ENCODE assay signal across 17 cellular contexts in genomic region chr9:96075757-96076156, GRCh38.
DNase-seq lines count a peak whose midpoint lies in the region; ATAC-seq and TF ChIP-seq lines count a peak whose summit lies in the region.
"Had no signal": no experiment of that assay in that cellular context is flagged by ENCODE, and none has a peak within 500 bp of the region (broad histone marks: within the 10 kb centered on the region; RNA-seq: fewer than 3 reads in every experiment).

No MANE protein-coding gene starts in this region.

- H3K4me3 ChIP-seq in prostate gland (no peak overlapping the region), testis (no peak overlapping the region)
- H3K4me3 ChIP-seq: BLaER1, GM23248 had no signal

- H3K27ac ChIP-seq in prostate gland (peak overlapping the region; percentile 28 to 85), testis (peak overlapping the region; percentile 32 to 72)
- H3K27ac ChIP-seq: 22Rv1, BLaER1, C4-2B, GM23248 had no signal

- no peaks in the 10 kb centered on the region for H3K36me3 ChIP-seq in prostate gland
- H3K36me3 ChIP-seq in testis (ENCODE audit: low read depth, missing control alignments): no peaks in the 10 kb centered on the region
- H3K36me3 ChIP-seq: BLaER1 had no signal

- ATAC-seq in GM21723 (IDR thresholded peaks at IDR 0.05; ENCODE audit: unreplicated experiment): no peak
- ATAC-seq in HG02763 (IDR thresholded peaks at IDR 0.05; ENCODE audit: unreplicated experiment): no peak
- ATAC-seq: CD8-positive, alpha-beta T cell; HCT116 had no signal

- H3K4me1 ChIP-seq in prostate gland (replicated peaks): peaks cover 7% of the 10 kb centered on the region
- H3K4me1 ChIP-seq in testis: peaks cover 57% of the 10 kb centered on the region

- no peak for TF ChIP-seq CTCF in prostate gland (IDR thresholded peaks at IDR 0.05)
- TF ChIP-seq CTCF in testis (IDR thresholded peaks at IDR 0.05): no peak

- DNase-seq in activated effector memory CD4-positive, alpha-beta T cell treated with anti-CD3 and anti-CD28 coated beads, Interleukin-2, amount 50 U/mL, for 16 hours: peak; percentile 10
- no peak for DNase-seq in activated effector memory CD4-positive, alpha-beta T cell treated with Interleukin-2 at 50 U/mL for 16 hours
- DNase-seq in prostate gland (ENCODE audit: low spot score): no peak
- DNase-seq in testis: no peak
- DNase-seq: Caco-2; CD4-positive, CD25-positive, alpha-beta regulatory T cell; CD8-positive, alpha-beta T cell; DMS153; DND-41; GM23248; H9 had no signal

- no peaks in the 10 kb centered on the region for H3K27me3 ChIP-seq in prostate gland (replicated peaks; ENCODE audit: insufficient read depth)
- no peaks in the 10 kb centered on the region for H3K27me3 ChIP-seq in testis
- H3K27me3 ChIP-seq: BLaER1 had no signal

- 95% methylated on average over 5 of the region's 5 CpGs for WGBS in prostate gland
- 90 to 92% methylated on average over 5 of the region's 5 CpGs for whole genome bisulfite sequencing in testis, 2 donors

- intact Hi-C loops in prostate gland (cut with DNase I): no loop called here
- intact Hi-C loops in testis (cut with DNase I; ENCODE audit: low total_unique reads): no loop called here

- TF ChIP-seq POLR2A in prostate gland (IDR thresholded peaks at IDR 0.05) (no peak), testis (IDR thresholded peaks at IDR 0.05) (no peak)

- no peaks in the 10 kb centered on the region for H3K9me3 ChIP-seq in prostate gland
- no peaks in the 10 kb centered on the region for H3K9me3 ChIP-seq in testis
- H3K9me3 ChIP-seq: Caco-2 had no signal
